Comparison of ENCODE assay signal across 19 cellular contexts in the genomic region with DNA sequence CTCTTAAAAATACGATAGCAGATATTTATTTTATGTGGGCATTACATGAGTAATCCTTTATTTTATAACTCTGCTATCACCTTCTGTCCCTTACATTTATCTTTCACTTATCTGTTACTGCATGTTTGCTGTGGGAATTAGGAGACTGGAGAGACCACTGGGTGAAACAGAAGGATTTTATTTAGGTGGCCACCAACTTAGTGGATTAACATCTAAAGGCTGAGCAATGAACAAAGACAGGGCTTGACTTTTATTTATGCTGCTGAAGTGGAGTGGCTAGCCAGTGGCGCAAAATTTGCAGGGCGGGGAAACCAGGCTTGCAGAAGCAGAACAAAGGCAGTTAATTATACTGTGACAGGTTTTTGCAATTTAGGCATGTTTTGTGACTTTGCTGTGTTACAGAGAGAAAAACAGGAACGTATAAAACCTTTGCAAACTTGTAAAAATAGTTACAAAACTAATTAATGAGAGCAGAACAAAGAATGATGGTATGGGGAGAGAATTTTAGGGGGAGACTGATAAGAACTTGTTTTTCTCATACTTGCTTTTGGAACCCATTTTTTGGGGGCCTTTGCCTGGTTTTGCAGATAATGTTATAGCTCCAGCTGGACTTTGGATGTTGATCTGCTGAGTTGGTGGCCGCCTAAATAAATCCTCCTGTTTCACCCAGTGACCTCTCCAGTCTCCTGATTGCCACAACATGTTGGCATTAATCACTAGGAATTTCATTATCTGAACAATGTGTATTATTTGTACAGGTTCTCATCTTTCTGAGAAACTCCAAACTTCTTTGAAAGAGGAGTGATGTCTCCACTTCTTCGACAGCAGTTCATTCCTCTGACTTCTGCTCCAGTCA. TPM values are rescaled to one million over a fixed set of nuclear protein-coding genes. Genes with fewer than 3 reads are reported as not detected.
DNase-seq lines count a peak whose midpoint lies in the region; ATAC-seq, FAIRE-seq and TF ChIP-seq lines count a peak whose summit lies in the region.
"Had no signal": no experiment of that assay in that cellular context is flagged by ENCODE, and none has a peak within 500 bp of the region (broad histone marks: within the 10 kb centered on the region; RNA-seq: fewer than 3 reads in every experiment).

No MANE protein-coding gene starts in this region.

- ATAC-seq in psoas muscle (peak in 3 of 4 donors; percentile 21 to 54 (median 32)), GM21381 (IDR thresholded peaks at IDR 0.05; ENCODE audit: unreplicated experiment) (no peak), GM18909 (IDR thresholded peaks at IDR 0.05; ENCODE audit: poor library complexity, unreplicated experiment) (no peak)
- ATAC-seq: activated T-cell treated with anti-CD3 and anti-CD28 coated beads, Interleukin-2, amount 50 U/mL, for 4 hours had no signal

- H4K5ac ChIP-seq in H1 (ENCODE audit: insufficient read length, low read depth, low read length): no peak overlapping the region

- TF ChIP-seq RAD21 in H1 (IDR thresholded peaks at IDR 0.05 in 1 of 2, conservative IDR thresholded peaks at IDR 0.05 in 1 of 2; ENCODE audit: low read depth in 2 of 2, low read length in 2 of 2): no peak

- WGBS in H1 (ENCODE audit: extremely low coverage in 1 of 2, insufficient coverage in 1 of 2, insufficient read length in 1 of 2, insufficient replicate concordance in 2 of 2, low coverage in 1 of 2, low lambda C conversion rate in 2 of 2, missing lambda C conversion rate in 1 of 2), 2 experiments: 75% methylated on average over 6 of the region's 6 CpGs; no CpG with 5 or more reads in 1 of the 2 experiments
- WGBS in psoas muscle, 3 donors: 60 to 91% (median 81%) methylated on average over 6 of the region's 6 CpGs

- CTCF ChIA-PET in activated naive CD4-positive, alpha-beta T cell treated with anti-CD3 and anti-CD28 coated beads, Interleukin-2, amount 10 ng/mL, durations not matched to agents 7 days and 5 days (lab: Charles Lee): no interaction called here
- CTCF ChIA-PET in H1 (lab: Charles Lee; ENCODE audit: partially characterized antibody): interaction anchor here (1.8 kb wide), 1 partner anchor 174 kb away, joined by 6 read pairs; no protein-coding TSS in a partner anchor

- TF ChIP-seq CTCF in NB4 (IDR thresholded peaks at IDR 0.05; ENCODE audit: low read depth, low read length) (no peak), H1 (IDR thresholded peaks at IDR 0.05; ENCODE audit: control extremely low read depth in 1 of 3, insufficient read depth in 1 of 3, low read depth in 1 of 3, low read length in 3 of 3) (no peak), psoas muscle (IDR thresholded peaks at IDR 0.05) (no peak)

- H3K9ac ChIP-seq in H1 (replicated peaks in 1 of 4; ENCODE audit: extremely low read depth in 1 of 4, low read depth in 3 of 4, low read length in 3 of 4): no peak overlapping the region

- H3K23me2 ChIP-seq in H1 (ENCODE audit: low read depth, low read length): no peaks in the 10 kb centered on the region

- peak in 1 of 2 experiments; percentile 47; a peak in 1 of 3 replicates for TF ChIP-seq EP300 in H1 (IDR thresholded peaks at IDR 0.05; ENCODE audit: borderline replicate concordance in 1 of 2, low read depth in 2 of 2, low read length in 2 of 2)

- H3K36me3 ChIP-seq in H1 (ENCODE audit: control insufficient read depth in 2 of 4, insufficient read depth in 4 of 4, low read length in 3 of 4): peaks cover 4 to 44% (median 23%) of the 10 kb centered on the region in 4 experiments
- peaks cover 3 to 75% of the 10 kb centered on the region in 2 donors for H3K36me3 ChIP-seq in psoas muscle (ENCODE audit: insufficient read depth in 1 of 2, low read depth in 1 of 2)
- H3K36me3 ChIP-seq: HAP-1 had no signal

- H2BK120ac ChIP-seq in H1 (replicated peaks; ENCODE audit: low read depth, low read length): no peak overlapping the region

- no peaks in the 10 kb centered on the region for H3K4me1 Mint-ChIP-seq in activated naive CD4-positive, alpha-beta T cell treated with anti-CD3 and anti-CD28 coated beads, Interleukin-2, amount 10 ng/mL, durations not matched to agents 7 days and 5 days
- H3K4me1 Mint-ChIP-seq: neural crest cell had no signal

- H2BK5ac ChIP-seq in H1 (ENCODE audit: low read depth, low read length): no peak overlapping the region

- H3K9me3 ChIP-seq in H1 (ENCODE audit: insufficient read depth in 2 of 2, low read depth in 1 of 2, low read length in 1 of 2): peaks cover 29 to 34% of the 10 kb centered on the region in 2 experiments
- H3K9me3 ChIP-seq in psoas muscle: peaks cover 19% of the 10 kb centered on the region

- TF ChIP-seq POLR2A in NB4 (IDR thresholded peaks at IDR 0.05; ENCODE audit: extremely low read depth, insufficient read length) (no peak), H1 (IDR thresholded peaks at IDR 0.05; ENCODE audit: control extremely low read depth in 1 of 2, low read depth in 2 of 2, low read length in 2 of 2) (no peak)

- H2BK12ac ChIP-seq in H1 (ENCODE audit: low read depth, low read length): no peak overlapping the region

- no peak overlapping the region for H3K14ac ChIP-seq in H1 (ENCODE audit: insufficient read length)

- H3K36me3 Mint-ChIP-seq in activated naive CD4-positive, alpha-beta T cell treated with anti-CD3 and anti-CD28 coated beads, Interleukin-2, amount 10 ng/mL, durations not matched to agents 7 days and 5 days: peaks cover 49% of the 10 kb centered on the region

- POLR2A ChIA-PET in H1 (lab: Charles Lee; ENCODE audit: partially characterized antibody): no interaction called here

- FAIRE-seq in H1 (lab: Jason Lieb, UNC): no peak

- no peaks in the 10 kb centered on the region for H3K4me1 ChIP-seq in H1 (replicated peaks in 1 of 4; ENCODE audit: control insufficient read depth in 3 of 4, insufficient read depth in 4 of 4, low read length in 3 of 4)
- peaks cover 60% of the 10 kb centered on the region for H3K4me1 ChIP-seq in psoas muscle
- H3K4me1 ChIP-seq: ascending aorta, HAP-1 had no signal

- peak overlapping the region; percentile 45 for H3K27ac Mint-ChIP-seq in activated naive CD4-positive, alpha-beta T cell treated with anti-CD3 and anti-CD28 coated beads, Interleukin-2, amount 10 ng/mL, durations not matched to agents 7 days and 5 days

- DNase-seq in activated naive CD4-positive, alpha-beta T cell treated with anti-CD3 and anti-CD28 coated beads, Interleukin-2, amount 10 ng/mL, durations not matched to agents 7 days and 5 days: no peak
- DNase-seq in activated naive CD4-positive, alpha-beta T cell treated with anti-CD3 and anti-CD28 coated beads, Interleukin-2, amount 50 U/mL, for 16 hours: no peak
- DNase-seq in NB4 (ENCODE audit: low read depth): peak; percentile 36
- peak in 1 of 2 experiments; percentile 53 for DNase-seq in H1 (ENCODE audit: low read depth in 1 of 2, low spot score in 2 of 2)
- no peak for DNase-seq in psoas muscle
- DNase-seq in NCI-H446 treated with DMSO at 0.1 percent for 48 hours (lab: John Stamatoyannopoulos, UW): no peak
- DNase-seq: activated CD4-positive, alpha-beta T cell treated with anti-CD3 and anti-CD28 coated beads for 1 hour; activated T-cell treated with anti-CD3 and anti-CD28 coated beads, Interleukin-2, amount 50 U/mL, for 4 hours; AML-193; effector CD8-positive, alpha-beta T cell; head of caudate nucleus; NCI-H146; NK-92 treated with Interleukin-12 subunit alpha and Interleukin-12 subunit beta, amount 100 ng/mL, for 24 hours; stomach had no signal

- peaks cover 42% of the 10 kb centered on the region for H3K9me3 Mint-ChIP-seq in activated naive CD4-positive, alpha-beta T cell treated with anti-CD3 and anti-CD28 coated beads, Interleukin-2, amount 10 ng/mL, durations not matched to agents 7 days and 5 days

- no peak overlapping the region for H4K91ac ChIP-seq in H1 (replicated peaks; ENCODE audit: insufficient read length, low read length)

- intact Hi-C loops in psoas muscle (cut with DNase I): no loop called here

- no peak overlapping the region for H2AK5ac ChIP-seq in H1 (ENCODE audit: low read depth, low read length)

- H3K27ac ChIP-seq in H1 (ENCODE audit: low read depth, low read length): no peak overlapping the region
- peak overlapping the region; percentile 7 for H3K27ac ChIP-seq in psoas muscle
- H3K27ac ChIP-seq: ascending aorta, stomach had no signal

- no peak overlapping the region for H3K4me2 ChIP-seq in H1 (ENCODE audit: insufficient read depth in 1 of 2, low read depth in 2 of 2, low read length in 2 of 2)

- H3K27me3 ChIP-seq in H1 (replicated peaks in 1 of 4; ENCODE audit: control insufficient read depth in 3 of 4, extremely low read depth in 1 of 4, insufficient read depth in 3 of 4, low read length in 3 of 4) (no peaks in the 10 kb centered on the region), psoas muscle (ENCODE audit: insufficient read depth in 3 of 3, low read length in 2 of 3) (no peaks in the 10 kb centered on the region)
- H3K27me3 ChIP-seq: ascending aorta, stomach had no signal

- no peak overlapping the region for H2BK15ac ChIP-seq in H1 (ENCODE audit: low read length)

- no peak overlapping the region for H3K4ac ChIP-seq in H1 (replicated peaks; ENCODE audit: insufficient read length, low read depth, low read length)

- H3K56ac ChIP-seq in H1 (replicated peaks; ENCODE audit: insufficient read length, low read depth, low read length): no peak overlapping the region

- peaks cover 0 to 9% of the 10 kb centered on the region in 2 experiments; a peak in 1 of 4 replicates for H3K79me2 ChIP-seq in H1 (ENCODE audit: control insufficient read depth in 1 of 2, insufficient read depth in 2 of 2, low read length in 2 of 2)

- H2AFZ ChIP-seq in H1 (ENCODE audit: low read length): no peak overlapping the region

- H3K18ac ChIP-seq in H1 (ENCODE audit: extremely low read depth, low read length): no peak overlapping the region

- no peak overlapping the region for H3K4me3 Mint-ChIP-seq in activated naive CD4-positive, alpha-beta T cell treated with anti-CD3 and anti-CD28 coated beads, Interleukin-2, amount 10 ng/mL, durations not matched to agents 7 days and 5 days
- H3K4me3 Mint-ChIP-seq: activated T-cell treated with anti-CD3 and anti-CD28 coated beads, Interleukin-2, amount 50 U/mL, for 4 hours; neural crest cell had no signal

- H2BK20ac ChIP-seq in H1 (ENCODE audit: low read length): no peak overlapping the region

- H4K20me1 ChIP-seq in H1 (replicated peaks in 1 of 2; ENCODE audit: control insufficient read depth in 1 of 2, insufficient read depth in 2 of 2, low read length in 2 of 2): no peaks in the 10 kb centered on the region

- no peaks in the 10 kb centered on the region for H3K27me3 Mint-ChIP-seq in activated naive CD4-positive, alpha-beta T cell treated with anti-CD3 and anti-CD28 coated beads, Interleukin-2, amount 10 ng/mL, durations not matched to agents 7 days and 5 days

- H3K4me3 ChIP-seq in NB4 (ENCODE audit: low read depth, low read length) (no peak overlapping the region), H1 (ENCODE audit: extremely low read depth in 1 of 4, insufficient read depth in 2 of 4, low read depth in 3 of 4, low read length in 4 of 4) (no peak overlapping the region), psoas muscle (no peak overlapping the region)
- H3K4me3 ChIP-seq: ascending aorta, HAP-1, stomach had no signal

- H3K79me1 ChIP-seq in H1 (ENCODE audit: low read depth, low read length): no peaks in the 10 kb centered on the region

- H4K8ac ChIP-seq in H1 (ENCODE audit: extremely low read depth, insufficient read depth, low read length): no peak overlapping the region

- no peak overlapping the region for H3K23ac ChIP-seq in H1 (ENCODE audit: insufficient read length)

RNA-seq across cellular contexts. Expression of a gene that starts 18.0 kb away (rescaled TPM):
- 33.5 and 36.2 TPM in 2 replicates for total RNA-seq in H1 (2021; fragmentation: NEBNext Ultra II Directional; extraction: Animal tissue kit (Norgen Biotek cat#: 25700))
- polyA plus RNA-seq in H1 (2011; rRNA removed) (11.2 and 12.5 TPM in 2 replicates), psoas muscle (10 to 100 TPM in 2 of 3 donors, 1 to 10 TPM in 1; 3.3 to 52.8 (median 25.7) TPM)
- polyA plus RNA-seq in H1 (2011; cell fraction: cytosol; rRNA removed): 14.2 TPM
- 7.8 TPM for polyA plus RNA-seq in H1 (2011; cell fraction: nucleus; rRNA removed)
- 11.8 to 14.7 TPM (median 12.9 TPM) in 4 replicates for polyA plus RNA-seq in H1 (2012, experiment 1 of 2)
- polyA plus RNA-seq in H1 (2012, experiment 2 of 2): 2.4 TPM
- polyA plus RNA-seq in H1 (2013, experiment 1 of 2): 10.6 TPM
- polyA plus RNA-seq in H1 (2013, experiment 2 of 2): 9.7 TPM
- 66.1 and 75.7 TPM in 2 replicates for polyA minus RNA-seq in H1 (2011; rRNA and poly(A)+ RNA removed)
- 33.3 TPM for polyA minus RNA-seq in H1 (2011; cell fraction: cytosol; rRNA and poly(A)+ RNA removed)
- polyA minus RNA-seq in H1 (2011; cell fraction: nucleus; rRNA and poly(A)+ RNA removed): 57.9 TPM
- 100 to 1,000 TPM in 2 of 4 donors, 10 to 100 TPM in 2; 77.8 to 162 (median 123) TPM for total RNA-seq in psoas muscle

RNA-seq across cellular contexts. Expression of a gene that starts 44.2 kb away (rescaled TPM):
- total RNA-seq in H1 (2021; fragmentation: NEBNext Ultra II Directional; extraction: Animal tissue kit (Norgen Biotek cat#: 25700)): 52.6 and 53.7 TPM in 2 replicates
- polyA plus RNA-seq in H1 (2011; rRNA removed): 35.3 and 36.5 TPM in 2 replicates
- 40.1 TPM for polyA plus RNA-seq in H1 (2011; cell fraction: cytosol; rRNA removed)
- 55.8 TPM for polyA plus RNA-seq in H1 (2011; cell fraction: nucleus; rRNA removed)
- 31.8 to 37.2 TPM (median 34.0 TPM) in 4 replicates for polyA plus RNA-seq in H1 (2012, experiment 1 of 2)
- 3.2 TPM for polyA plus RNA-seq in H1 (2012, experiment 2 of 2)
- polyA plus RNA-seq in H1 (2013, experiment 1 of 2): 33.4 TPM
- 32.6 TPM for polyA plus RNA-seq in H1 (2013, experiment 2 of 2)
- polyA minus RNA-seq in H1 (2011; rRNA and poly(A)+ RNA removed): 59.1 and 61.9 TPM in 2 replicates
- polyA minus RNA-seq in H1 (2011; cell fraction: cytosol; rRNA and poly(A)+ RNA removed): 36.7 TPM
- 64.0 TPM for polyA minus RNA-seq in H1 (2011; cell fraction: nucleus; rRNA and poly(A)+ RNA removed)
- total RNA-seq in psoas muscle: 1 to 10 TPM; 3.7 to 8.9 (median 7.6) TPM
- polyA plus RNA-seq in psoas muscle: 1 to 10 TPM; 1.8 to 4.6 (median 3.7) TPM

Comparison
In these comparisons a context has a peak if more than half of its experiments do, and no peak if none do; other contexts are left out.
1. ATAC-seq: peak in psoas muscle (3 of 4); none in GM21381 (single experiment) and GM18909 (single experiment).